In the genomic region with DNA sequence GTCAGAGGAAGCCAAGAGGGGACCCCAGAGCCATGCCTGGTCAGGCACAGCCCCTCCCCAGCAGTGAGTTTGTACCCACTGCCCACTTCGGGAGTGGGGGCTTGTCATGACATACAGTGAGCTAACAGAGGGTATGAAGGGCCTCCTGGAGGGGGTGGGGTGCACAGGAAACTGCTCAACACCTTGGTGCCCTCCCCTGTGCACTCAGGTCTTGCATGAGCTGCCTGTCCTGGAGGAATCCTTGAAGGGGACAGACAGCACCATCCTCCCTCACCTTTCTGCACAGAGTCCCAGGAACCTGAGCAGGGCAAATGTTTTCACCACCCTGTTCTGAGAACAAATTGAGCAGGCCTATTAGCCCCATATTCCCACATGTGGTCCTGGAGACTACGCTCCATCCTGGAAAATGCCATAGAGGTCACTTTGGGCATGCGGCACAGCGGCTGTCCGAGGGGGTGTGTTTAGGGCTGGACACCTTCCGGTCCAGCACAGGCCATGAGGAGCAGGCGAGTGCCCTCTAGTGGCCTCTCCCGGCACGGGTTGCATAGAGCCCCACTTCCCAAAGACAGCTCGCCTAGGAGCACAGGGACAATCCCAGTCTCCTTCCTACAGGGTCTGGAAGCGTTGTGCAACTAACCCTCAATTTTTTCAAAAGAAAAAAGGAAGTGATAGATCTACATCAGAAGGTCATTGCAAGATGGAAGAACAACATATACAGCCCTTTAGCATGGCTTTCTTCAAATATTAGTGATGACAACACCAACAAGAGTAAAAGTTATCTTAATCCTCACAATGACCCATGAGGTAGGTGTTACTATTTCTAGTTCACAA, we compare ENCODE assay signal across 1 cellular context.
TF ChIP-seq lines count a peak whose summit lies in the region.

No MANE protein-coding gene starts in this region.

TF ChIP-seq in HepG2, 621 proteins besides CTCF, POLR2A, EP300 and RAD21 (continued from another document and continues in another):
- TF ChIP-seq, protein P1, sequence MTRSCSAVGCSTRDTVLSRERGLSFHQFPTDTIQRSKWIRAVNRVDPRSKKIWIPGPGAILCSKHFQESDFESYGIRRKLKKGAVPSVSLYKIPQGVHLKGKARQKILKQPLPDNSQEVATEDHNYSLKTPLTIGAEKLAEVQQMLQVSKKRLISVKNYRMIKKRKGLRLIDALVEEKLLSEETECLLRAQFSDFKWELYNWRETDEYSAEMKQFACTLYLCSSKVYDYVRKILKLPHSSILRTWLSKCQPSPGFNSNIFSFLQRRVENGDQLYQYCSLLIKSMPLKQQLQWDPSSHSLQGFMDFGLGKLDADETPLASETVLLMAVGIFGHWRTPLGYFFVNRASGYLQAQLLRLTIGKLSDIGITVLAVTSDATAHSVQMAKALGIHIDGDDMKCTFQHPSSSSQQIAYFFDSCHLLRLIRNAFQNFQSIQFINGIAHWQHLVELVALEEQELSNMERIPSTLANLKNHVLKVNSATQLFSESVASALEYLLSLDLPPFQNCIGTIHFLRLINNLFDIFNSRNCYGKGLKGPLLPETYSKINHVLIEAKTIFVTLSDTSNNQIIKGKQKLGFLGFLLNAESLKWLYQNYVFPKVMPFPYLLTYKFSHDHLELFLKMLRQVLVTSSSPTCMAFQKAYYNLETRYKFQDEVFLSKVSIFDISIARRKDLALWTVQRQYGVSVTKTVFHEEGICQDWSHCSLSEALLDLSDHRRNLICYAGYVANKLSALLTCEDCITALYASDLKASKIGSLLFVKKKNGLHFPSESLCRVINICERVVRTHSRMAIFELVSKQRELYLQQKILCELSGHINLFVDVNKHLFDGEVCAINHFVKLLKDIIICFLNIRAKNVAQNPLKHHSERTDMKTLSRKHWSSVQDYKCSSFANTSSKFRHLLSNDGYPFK (CRISPR knock-in tag; IDR thresholded peaks at IDR 0.05; ENCODE audit: borderline replicate concordance) = peak; percentile 85; the same call in 1 of the 2 replicates
- no peak for TF ChIP-seq CREB3 (CRISPR knock-in tag; IDR thresholded peaks at IDR 0.05)
- TF ChIP-seq DPF2 (CRISPR knock-in tag; IDR thresholded peaks at IDR 0.05; ENCODE audit: borderline replicate concordance, low read depth) = no peak
- peak; percentile 57 for TF ChIP-seq POLR2G (IDR thresholded peaks at IDR 0.05; ENCODE audit: low read depth, low read length)
- no peak for TF ChIP-seq KDM1A (CRISPR knock-in tag; IDR thresholded peaks at IDR 0.05)
- peak; percentile 78; the same call in 1 of the 2 replicates for TF ChIP-seq HDAC2 (CRISPR knock-in tag; IDR thresholded peaks at IDR 0.05)
- no peak for TF ChIP-seq MATR3 (CRISPR knock-in tag; IDR thresholded peaks at IDR 0.05)
- TF ChIP-seq HMGXB3 (CRISPR knock-in tag; IDR thresholded peaks at IDR 0.05; ENCODE audit: borderline replicate concordance) = peak; percentile 14; the same call in 1 of the 2 replicates
- peak in 1 of 2 experiments; percentile 20; a peak in 1 of 4 replicates for TF ChIP-seq KLF16 (CRISPR knock-in tag; IDR thresholded peaks at IDR 0.05)
- no peak for TF ChIP-seq NPAS2 (CRISPR knock-in tag; IDR thresholded peaks at IDR 0.05; ENCODE audit: borderline replicate concordance)
- peak; percentile 42; the same call in 1 of the 2 replicates for TF ChIP-seq ZNF572 (CRISPR knock-in tag; IDR thresholded peaks at IDR 0.05)
- TF ChIP-seq NFIB (CRISPR knock-in tag; IDR thresholded peaks at IDR 0.05; ENCODE audit: borderline replicate concordance) = no peak
- TF ChIP-seq KLF11 (CRISPR knock-in tag; IDR thresholded peaks at IDR 0.05) = 0 out of 2 replicates have a peak, but pooled peaks have one; percentile 74
- no peak for TF ChIP-seq KLF6 (CRISPR knock-in tag; IDR thresholded peaks at IDR 0.05)
- TF ChIP-seq ZNF296 (CRISPR knock-in tag; conservative IDR thresholded peaks at IDR 0.05) = peak; percentile 79; the same call in 1 of the 2 replicates
- TF ChIP-seq FOXK1 (CRISPR knock-in tag; IDR thresholded peaks at IDR 0.05; ENCODE audit: borderline replicate concordance, low read depth) = peak; percentile 70; the same call in 1 of the 2 replicates
- TF ChIP-seq PAF1 (CRISPR knock-in tag; IDR thresholded peaks at IDR 0.05) = no peak
- TF ChIP-seq CAMTA2 (CRISPR knock-in tag; IDR thresholded peaks at IDR 0.05; ENCODE audit: borderline replicate concordance) = 0 out of 2 replicates have a peak, but pooled peaks have one; percentile 42
- peak; percentile 45; the same call in 1 of the 2 replicates for TF ChIP-seq ZNF280B (CRISPR knock-in tag; IDR thresholded peaks at IDR 0.05; ENCODE audit: borderline replicate concordance)
- TF ChIP-seq, protein P2, sequence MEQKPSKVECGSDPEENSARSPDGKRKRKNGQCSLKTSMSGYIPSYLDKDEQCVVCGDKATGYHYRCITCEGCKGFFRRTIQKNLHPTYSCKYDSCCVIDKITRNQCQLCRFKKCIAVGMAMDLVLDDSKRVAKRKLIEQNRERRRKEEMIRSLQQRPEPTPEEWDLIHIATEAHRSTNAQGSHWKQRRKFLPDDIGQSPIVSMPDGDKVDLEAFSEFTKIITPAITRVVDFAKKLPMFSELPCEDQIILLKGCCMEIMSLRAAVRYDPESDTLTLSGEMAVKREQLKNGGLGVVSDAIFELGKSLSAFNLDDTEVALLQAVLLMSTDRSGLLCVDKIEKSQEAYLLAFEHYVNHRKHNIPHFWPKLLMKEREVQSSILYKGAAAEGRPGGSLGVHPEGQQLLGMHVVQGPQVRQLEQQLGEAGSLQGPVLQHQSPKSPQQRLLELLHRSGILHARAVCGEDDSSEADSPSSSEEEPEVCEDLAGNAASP (CRISPR knock-in tag; IDR thresholded peaks at IDR 0.05; ENCODE audit: borderline replicate concordance) = peak; percentile 65; the same call in 1 of the 2 replicates
- TF ChIP-seq AGO2 (optimal IDR thresholded peaks at IDR 0.05; ENCODE audit: low read depth, low read length) = no peak
- TF ChIP-seq ZNF772 (CRISPR knock-in tag; IDR thresholded peaks at IDR 0.05) = 0 out of 2 replicates have a peak, but pooled peaks have one; percentile 43
- TF ChIP-seq, protein P3, sequence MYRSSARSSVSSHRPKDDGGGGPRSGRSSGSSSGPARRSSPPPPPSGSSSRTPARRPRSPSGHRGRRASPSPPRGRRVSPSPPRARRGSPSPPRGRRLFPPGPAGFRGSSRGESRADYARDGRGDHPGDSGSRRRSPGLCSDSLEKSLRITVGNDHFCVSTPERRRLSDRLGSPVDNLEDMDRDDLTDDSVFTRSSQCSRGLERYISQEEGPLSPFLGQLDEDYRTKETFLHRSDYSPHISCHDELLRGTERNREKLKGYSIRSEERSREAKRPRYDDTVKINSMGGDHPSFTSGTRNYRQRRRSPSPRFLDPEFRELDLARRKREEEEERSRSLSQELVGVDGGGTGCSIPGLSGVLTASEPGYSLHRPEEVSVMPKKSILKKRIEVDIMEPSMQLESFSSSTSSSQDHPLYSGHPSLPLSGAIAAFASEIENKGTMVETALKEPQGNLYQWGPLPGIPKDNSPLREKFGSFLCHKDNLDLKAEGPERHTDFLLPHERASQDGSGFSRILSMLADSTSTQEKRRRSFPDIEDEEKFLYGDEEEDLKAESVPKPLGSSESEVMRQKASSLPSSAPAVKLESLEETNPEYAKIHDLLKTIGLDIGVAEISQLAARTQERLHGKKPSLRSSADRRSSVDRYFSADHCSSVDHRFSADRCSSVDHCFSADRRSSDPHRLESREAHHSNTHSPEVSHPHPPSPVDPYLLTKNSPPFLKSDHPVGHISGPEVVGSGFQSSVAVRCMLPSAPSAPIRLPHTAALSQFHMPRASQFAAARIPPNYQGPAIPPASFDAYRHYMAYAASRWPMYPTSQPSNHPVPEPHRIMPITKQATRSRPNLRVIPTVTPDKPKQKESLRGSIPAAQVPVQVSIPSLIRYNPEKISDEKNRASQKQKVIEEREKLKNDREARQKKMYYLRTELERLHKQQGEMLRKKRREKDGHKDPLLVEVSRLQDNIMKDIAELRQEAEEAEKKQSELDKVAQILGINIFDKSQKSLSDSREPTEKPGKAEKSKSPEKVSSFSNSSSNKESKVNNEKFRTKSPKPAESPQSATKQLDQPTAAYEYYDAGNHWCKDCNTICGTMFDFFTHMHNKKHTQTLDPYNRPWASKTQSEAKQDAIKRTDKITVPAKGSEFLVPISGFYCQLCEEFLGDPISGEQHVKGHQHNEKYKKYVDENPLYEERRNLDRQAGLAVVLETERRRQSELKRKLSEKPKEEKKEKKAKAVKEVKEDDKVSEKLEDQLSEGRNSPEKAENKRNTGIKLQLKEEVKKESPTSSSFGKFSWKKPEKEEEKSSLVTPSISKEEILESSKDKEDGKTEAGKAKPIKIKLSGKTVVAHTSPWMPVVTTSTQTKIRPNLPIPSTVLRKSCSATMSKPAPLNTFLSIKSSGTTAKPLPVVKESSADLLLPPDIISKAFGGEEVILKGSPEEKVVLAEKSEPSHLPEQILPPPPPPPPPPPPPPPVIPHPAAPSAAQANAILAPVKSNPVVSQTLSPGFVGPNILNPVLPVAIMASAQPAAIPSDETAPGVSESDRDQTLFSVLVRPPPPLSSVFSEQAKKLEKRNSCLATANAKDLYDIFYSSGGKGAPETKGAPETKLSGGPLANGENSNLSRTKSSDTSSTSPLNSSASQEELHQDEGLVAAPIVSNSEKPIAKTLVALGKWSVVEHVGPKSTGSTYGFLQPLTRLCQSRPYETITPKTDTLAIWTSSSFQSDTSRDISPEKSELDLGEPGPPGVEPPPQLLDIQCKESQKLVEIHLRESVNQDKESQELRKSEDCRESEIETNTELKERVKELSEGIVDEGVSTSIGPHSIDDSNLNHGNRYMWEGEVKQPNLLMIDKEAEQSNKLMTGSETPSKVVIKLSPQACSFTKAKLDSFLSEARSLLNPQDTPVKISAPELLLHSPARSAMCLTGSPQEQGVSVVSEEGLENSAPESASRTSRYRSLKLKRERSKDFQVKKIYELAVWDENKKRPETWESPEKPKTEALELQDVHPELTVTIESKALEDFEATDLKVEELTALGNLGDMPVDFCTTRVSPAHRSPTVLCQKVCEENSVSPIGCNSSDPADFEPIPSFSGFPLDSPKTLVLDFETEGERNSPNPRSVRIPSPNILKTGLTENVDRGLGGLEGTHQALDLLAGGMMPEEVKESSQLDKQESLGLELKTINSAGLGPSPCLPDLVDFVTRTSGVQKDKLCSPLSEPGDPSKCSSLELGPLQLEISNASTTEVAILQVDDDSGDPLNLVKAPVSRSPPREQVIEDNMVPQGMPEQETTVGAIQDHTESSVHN (CRISPR knock-in tag; IDR thresholded peaks at IDR 0.05) = no peak
- peak; percentile 51; the same call in 1 of the 2 replicates for TF ChIP-seq ZBTB38 (CRISPR knock-in tag; IDR thresholded peaks at IDR 0.05)
- peak; percentile 79 for TF ChIP-seq ZNF792 (CRISPR knock-in tag; IDR thresholded peaks at IDR 0.05)
- TF ChIP-seq NR2F6 (IDR thresholded peaks at IDR 0.05) = peak; percentile 75
- TF ChIP-seq NR2F6 (CRISPR knock-in tag; IDR thresholded peaks at IDR 0.05) = peak; percentile 88
- peak; percentile 86 for TF ChIP-seq HOXA3 (CRISPR knock-in tag; IDR thresholded peaks at IDR 0.05)
- TF ChIP-seq ARID2 (CRISPR knock-in tag; IDR thresholded peaks at IDR 0.05; ENCODE audit: borderline replicate concordance) = peak; percentile 25; the same call in 1 of the 2 replicates
- TF ChIP-seq ZNF558 (CRISPR knock-in tag; IDR thresholded peaks at IDR 0.05; ENCODE audit: borderline replicate concordance) = no peak
- TF ChIP-seq ZNF3 (CRISPR knock-in tag; IDR thresholded peaks at IDR 0.05) = no peak
- no peak for TF ChIP-seq ZNF543 (CRISPR knock-in tag; IDR thresholded peaks at IDR 0.05)
- TF ChIP-seq SIN3A (IDR thresholded peaks at IDR 0.05; ENCODE audit: borderline replicate concordance, low read depth, low read length) = 0 out of 2 replicates have a peak, but pooled peaks have one; percentile 31
- peak; percentile 74; the same call in 1 of the 2 replicates for TF ChIP-seq BORCS8-MEF2B (CRISPR knock-in tag; IDR thresholded peaks at IDR 0.05)
- TF ChIP-seq PAWR (CRISPR knock-in tag; IDR thresholded peaks at IDR 0.05; ENCODE audit: borderline replicate concordance) = no peak
- no peak; the same call in 1 of the 2 replicates for TF ChIP-seq ADNP (CRISPR knock-in tag; IDR thresholded peaks at IDR 0.05)
- TF ChIP-seq NR2F1 (CRISPR knock-in tag; IDR thresholded peaks at IDR 0.05) = peak; percentile 48 to 60; a peak in 3 of 4 replicates
- TF ChIP-seq SOX5 (CRISPR knock-in tag; IDR thresholded peaks at IDR 0.05; ENCODE audit: borderline replicate concordance) = no peak; the same call in 1 of the 2 replicates
